Comparison of ENCODE assay signal across 1 cellular context in the genomic region with DNA sequence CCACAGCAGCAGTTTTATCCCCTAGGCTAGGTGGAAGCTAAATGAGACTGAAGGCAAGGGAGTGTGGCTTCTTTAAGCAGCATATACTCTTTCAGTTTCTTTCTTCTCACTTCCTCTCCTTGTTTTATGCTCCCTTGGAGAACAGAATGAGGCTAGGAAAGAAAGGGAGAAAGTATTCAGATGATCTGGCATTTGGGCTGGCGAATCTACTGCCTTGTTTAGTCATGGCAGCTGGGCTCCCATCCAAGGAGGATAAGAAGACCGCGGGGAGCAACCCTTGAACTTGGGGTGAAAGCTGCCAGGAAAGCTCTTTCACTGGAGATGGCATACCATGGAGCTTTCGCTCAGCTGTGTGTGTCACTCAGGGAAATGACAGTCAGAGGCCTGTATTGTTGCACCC.
TF ChIP-seq lines count a peak whose summit lies in the region.

No MANE protein-coding gene starts in this region.

TF ChIP-seq in GM12878, 131 proteins besides CTCF, POLR2A, EP300 and RAD21 (continued from another document):
- TF ChIP-seq, protein P1, sequence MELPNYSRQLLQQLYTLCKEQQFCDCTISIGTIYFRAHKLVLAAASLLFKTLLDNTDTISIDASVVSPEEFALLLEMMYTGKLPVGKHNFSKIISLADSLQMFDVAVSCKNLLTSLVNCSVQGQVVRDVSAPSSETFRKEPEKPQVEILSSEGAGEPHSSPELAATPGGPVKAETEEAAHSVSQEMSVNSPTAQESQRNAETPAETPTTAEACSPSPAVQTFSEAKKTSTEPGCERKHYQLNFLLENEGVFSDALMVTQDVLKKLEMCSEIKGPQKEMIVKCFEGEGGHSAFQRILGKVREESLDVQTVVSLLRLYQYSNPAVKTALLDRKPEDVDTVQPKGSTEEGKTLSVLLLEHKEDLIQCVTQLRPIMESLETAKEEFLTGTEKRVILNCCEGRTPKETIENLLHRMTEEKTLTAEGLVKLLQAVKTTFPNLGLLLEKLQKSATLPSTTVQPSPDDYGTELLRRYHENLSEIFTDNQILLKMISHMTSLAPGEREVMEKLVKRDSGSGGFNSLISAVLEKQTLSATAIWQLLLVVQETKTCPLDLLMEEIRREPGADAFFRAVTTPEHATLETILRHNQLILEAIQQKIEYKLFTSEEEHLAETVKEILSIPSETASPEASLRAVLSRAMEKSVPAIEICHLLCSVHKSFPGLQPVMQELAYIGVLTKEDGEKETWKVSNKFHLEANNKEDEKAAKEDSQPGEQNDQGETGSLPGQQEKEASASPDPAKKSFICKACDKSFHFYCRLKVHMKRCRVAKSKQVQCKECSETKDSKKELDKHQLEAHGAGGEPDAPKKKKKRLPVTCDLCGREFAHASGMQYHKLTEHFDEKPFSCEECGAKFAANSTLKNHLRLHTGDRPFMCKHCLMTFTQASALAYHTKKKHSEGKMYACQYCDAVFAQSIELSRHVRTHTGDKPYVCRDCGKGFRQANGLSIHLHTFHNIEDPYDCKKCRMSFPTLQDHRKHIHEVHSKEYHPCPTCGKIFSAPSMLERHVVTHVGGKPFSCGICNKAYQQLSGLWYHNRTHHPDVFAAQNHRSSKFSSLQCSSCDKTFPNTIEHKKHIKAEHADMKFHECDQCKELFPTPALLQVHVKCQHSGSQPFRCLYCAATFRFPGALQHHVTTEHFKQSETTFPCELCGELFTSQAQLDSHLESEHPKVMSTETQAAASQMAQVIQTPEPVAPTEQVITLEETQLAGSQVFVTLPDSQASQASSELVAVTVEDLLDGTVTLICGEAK (IDR thresholded peaks at IDR 0.05; ENCODE audit: borderline replicate concordance), result no peak
- TF ChIP-seq STAT1 (conservative IDR thresholded peaks at IDR 0.05), result no peak
- TF ChIP-seq SRF (IDR thresholded peaks at IDR 0.05; ENCODE audit: low read depth in 2 of 2, low read length in 2 of 2), result no peak
- peak; percentile 53; the same call in 1 of the 2 replicates for TF ChIP-seq EED (IDR thresholded peaks at IDR 0.05; ENCODE audit: low read depth)
- no peak for TF ChIP-seq DPF2 (IDR thresholded peaks at IDR 0.05)
- peak; percentile 13 to 34; a peak in 2 of 4 replicates for TF ChIP-seq IKZF2 (IDR thresholded peaks at IDR 0.05)
- no peak for TF ChIP-seq NBN (IDR thresholded peaks at IDR 0.05)
- TF ChIP-seq ETV6 (conservative IDR thresholded peaks at IDR 0.05 in 1 of 2, IDR thresholded peaks at IDR 0.05 in 1 of 2; ENCODE audit: borderline replicate concordance in 1 of 2, low read depth in 1 of 2), result no peak
- TF ChIP-seq IKZF1 (conservative IDR thresholded peaks at IDR 0.05), result peak; percentile 31; the same call in 1 of the 2 replicates
